In the genomic region with DNA sequence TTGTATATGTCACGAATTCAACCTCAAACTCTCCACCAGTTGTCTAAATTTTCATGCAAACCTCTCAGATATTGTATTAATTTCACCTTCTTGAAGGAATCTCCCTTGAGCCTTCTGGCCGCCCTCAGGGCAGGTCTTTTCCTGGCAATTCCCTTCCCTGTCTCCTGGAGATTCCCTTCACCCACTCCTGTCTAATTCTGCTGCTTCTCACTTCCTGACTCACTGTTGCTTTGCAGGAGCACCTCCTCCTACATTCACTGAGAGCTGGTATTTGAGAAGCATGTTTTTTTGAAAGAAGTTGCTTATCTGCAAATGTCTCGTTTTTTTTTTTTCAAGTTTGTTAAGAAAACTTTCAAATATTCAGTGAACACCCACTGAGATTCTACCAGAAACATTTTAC, we compare ENCODE assay signal across 20 cellular contexts.
DNase-seq lines count a peak whose midpoint lies in the region; ATAC-seq and TF ChIP-seq lines count a peak whose summit lies in the region.
"Had no signal": no experiment of that assay in that cellular context is flagged by ENCODE, and none has a peak within 500 bp of the region (broad histone marks: within the 10 kb centered on the region; RNA-seq: fewer than 3 reads in every experiment).

No MANE protein-coding gene starts in this region.

- H3K9me3 ChIP-seq in adipocyte (ENCODE audit: control insufficient read depth, low read length) = peaks cover 8% of the 10 kb centered on the region
- H3K9me3 ChIP-seq in tibial nerve = no peaks in the 10 kb centered on the region
- H3K9me3 ChIP-seq: Peyer's patch had no signal

- no peak for ATAC-seq in HG02938 (IDR thresholded peaks at IDR 0.05; ENCODE audit: unreplicated experiment)
- ATAC-seq: activated T-cell treated with anti-CD3 and anti-CD28 coated beads, Interleukin-2, amount 50 U/mL, for 4 hours; HCT116 had no signal

- H3K4me3 Mint-ChIP-seq in osteocyte (ENCODE audit: unreplicated experiment) = no peak overlapping the region
- H3K4me3 Mint-ChIP-seq: activated T-cell treated with anti-CD3 and anti-CD28 coated beads, Interleukin-2, amount 50 U/mL, for 4 hours; central memory CD8-positive, alpha-beta T cell; immature natural killer cell had no signal

- H3K36me3 ChIP-seq in adipocyte (ENCODE audit: control insufficient read depth, insufficient read depth, low read length, severe bottlenecking) = no peaks in the 10 kb centered on the region
- H3K36me3 ChIP-seq in tibial nerve = no peaks in the 10 kb centered on the region
- H3K36me3 ChIP-seq: BLaER1 treated with 17β-estradiol and CSF1 and Interleukin-3, amounts not matched to agents 10 nM and 100 nM; Peyer's patch had no signal

- H3K4me3 ChIP-seq in adipocyte (ENCODE audit: low read length) = no peak overlapping the region
- H3K4me3 ChIP-seq in fibroblast of the aortic adventitia (ENCODE audit: low read depth, low read length) = no peak overlapping the region
- H3K4me3 ChIP-seq in tibial nerve = no peak overlapping the region
- H3K4me3 ChIP-seq: BLaER1 treated with 17β-estradiol and CSF1 and Interleukin-3, amounts not matched to agents 10 nM and 100 nM; Peyer's patch had no signal

- peaks cover 8% of the 10 kb centered on the region for H3K4me1 Mint-ChIP-seq in osteocyte (ENCODE audit: unreplicated experiment)
- H3K4me1 Mint-ChIP-seq: central memory CD8-positive, alpha-beta T cell; immature natural killer cell had no signal

- no peak for TF ChIP-seq CTCF in fibroblast of the aortic adventitia (IDR thresholded peaks at IDR 0.05; ENCODE audit: insufficient read depth, low read length)
- no peak for TF ChIP-seq CTCF in osteocyte (IDR thresholded peaks at IDR 0.05)
- TF ChIP-seq CTCF in tibial nerve (IDR thresholded peaks at IDR 0.05) = no peak

- DNase-seq in EL = peak; percentile 46
- DNase-seq in adipocyte (ENCODE audit: low read depth) = peak; percentile 53
- peak; percentile 62 for DNase-seq in fibroblast of the aortic adventitia (ENCODE audit: low read depth)
- peak; percentile 23 for DNase-seq in osteocyte (ENCODE audit: extremely low spot score, unreplicated experiment)
- no peak for DNase-seq in stimulated activated CD4-positive, alpha-beta T cell treated with anti-CD3 and anti-CD28 coated beads, Interleukin-4, amount 100 ng/mL, for 24 hours
- no peak for DNase-seq in mucosa of gallbladder (ENCODE audit: low spot score)
- DNase-seq in tibial nerve (ENCODE audit: low spot score in 2 of 2) = no peak
- DNase-seq: activated T-cell treated with anti-CD3 and anti-CD28 coated beads, Interleukin-2, amount 50 U/mL, for 4 hours; immature natural killer cell; NCI-H1092 treated with DMSO at 0.1 percent for 48 hours; NCI-H748 treated with DMSO at 0.1 percent for 48 hours; occipital lobe; Peyer's patch; stimulated activated CD4-positive, alpha-beta T cell treated with anti-CD3 and anti-CD28 coated beads, Interleukin-4, amount 100 ng/mL, for 1 hour; stimulated activated CD8-positive, alpha-beta memory T cell treated with anti-CD3 and anti-CD28 coated beads, Interleukin-4, amount 100 ng/mL, for 48 hours; SW 1271 had no signal

- TF ChIP-seq POLR2A in tibial nerve (IDR thresholded peaks at IDR 0.05) = no peak

- peaks cover 46% of the 10 kb centered on the region for H3K27me3 Mint-ChIP-seq in osteocyte (ENCODE audit: unreplicated experiment)

- H3K9me3 Mint-ChIP-seq in osteocyte (ENCODE audit: unreplicated experiment) = peaks cover 9% of the 10 kb centered on the region
- H3K9me3 Mint-ChIP-seq: activated T-cell treated with anti-CD3 and anti-CD28 coated beads, Interleukin-2, amount 50 U/mL, for 4 hours; central memory CD8-positive, alpha-beta T cell; immature natural killer cell had no signal

- WGBS in tibial nerve, 2 donors = 49 to 52% methylated on average over 3 of the region's 3 CpGs

- no peak for TF ChIP-seq EP300 in tibial nerve (IDR thresholded peaks at IDR 0.05)

- H3K9ac ChIP-seq in adipocyte (ENCODE audit: low read length) = no peak overlapping the region
- H3K9ac ChIP-seq: BLaER1 treated with 17β-estradiol and CSF1 and Interleukin-3, amounts not matched to agents 10 nM and 100 nM had no signal

- H3K27ac Mint-ChIP-seq in osteocyte (ENCODE audit: unreplicated experiment) = no peak overlapping the region
- H3K27ac Mint-ChIP-seq: immature natural killer cell had no signal

- H3K27me3 ChIP-seq in adipocyte (replicated peaks; ENCODE audit: control insufficient read depth, insufficient read depth, low read length) = peaks cover 67% of the 10 kb centered on the region
- H3K27me3 ChIP-seq in tibial nerve = no peaks in the 10 kb centered on the region
- H3K27me3 ChIP-seq: BLaER1 treated with 17β-estradiol and CSF1 and Interleukin-3, amounts not matched to agents 10 nM and 100 nM; Peyer's patch had no signal

- H3K36me3 Mint-ChIP-seq in osteocyte (ENCODE audit: unreplicated experiment) = peaks cover 5% of the 10 kb centered on the region
- H3K36me3 Mint-ChIP-seq: immature natural killer cell had no signal

- H3K27ac ChIP-seq in tibial nerve = no peak overlapping the region
- H3K27ac ChIP-seq: BLaER1 treated with 17β-estradiol and CSF1 and Interleukin-3, amounts not matched to agents 10 nM and 100 nM; Peyer's patch had no signal

- H3K4me1 ChIP-seq in adipocyte (ENCODE audit: control insufficient read depth, insufficient read depth, low read length) (peaks cover 5% of the 10 kb centered on the region), tibial nerve (no peaks in the 10 kb centered on the region)
- H3K4me1 ChIP-seq: Peyer's patch had no signal

Comparison
In these comparisons a context has a peak if more than half of its experiments do, and no peak if none do; other contexts are left out.
1. DNase-seq: peak in EL (single experiment), adipocyte (single experiment), fibroblast of the aortic adventitia (single experiment) and osteocyte (single experiment); none in stimulated activated CD4-positive, alpha-beta T cell treated with anti-CD3 and anti-CD28 coated beads, Interleukin-4, amount 100 ng/mL, for 24 hours (single experiment), mucosa of gallbladder (single experiment) and tibial nerve (0 of 2).